Comparison of ENCODE assay signal across 1 cellular context in the genomic region with DNA sequence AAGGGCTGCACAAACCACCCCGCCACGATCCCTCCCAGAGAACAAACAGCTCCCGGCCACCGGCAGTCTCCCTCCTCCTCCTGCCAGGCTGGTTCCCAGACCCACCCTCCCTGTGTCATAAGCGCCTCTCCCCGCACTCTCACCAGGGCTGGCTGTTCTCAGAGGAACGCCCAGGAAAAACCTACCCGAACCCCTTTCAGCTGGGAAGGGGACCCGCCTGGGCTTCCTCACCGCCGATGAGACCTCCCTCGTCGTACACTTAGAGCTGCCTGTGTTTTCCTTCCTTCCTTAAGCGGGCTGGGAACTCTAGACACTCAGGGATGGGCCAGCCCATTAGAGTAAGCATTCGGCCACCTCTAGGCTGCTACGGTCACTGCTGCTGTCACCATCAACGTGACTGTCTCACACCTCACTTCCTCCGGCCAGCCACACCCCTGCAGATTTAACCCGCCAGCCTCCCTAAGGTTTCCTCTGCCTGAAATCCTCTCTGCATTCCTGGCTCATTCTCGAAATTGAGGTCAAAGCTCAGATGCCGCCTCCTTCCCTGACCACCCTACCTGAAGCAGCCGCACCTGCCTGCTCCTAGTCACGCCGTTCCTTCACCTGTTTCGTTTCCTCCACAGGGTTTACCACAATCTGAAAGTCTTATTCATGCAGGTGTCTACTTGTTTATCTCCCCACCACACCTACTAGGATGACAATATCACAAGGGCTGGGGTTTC.
A peak's percentile ranks its signal among the peaks of the same experiment; 100 is the strongest.
TF ChIP-seq lines count a peak whose summit lies in the region.

No MANE protein-coding gene starts in this region.

TF ChIP-seq in H1, 55 proteins besides CTCF, POLR2A, EP300 and RAD21:
- no peak for TF ChIP-seq CHD1 (IDR thresholded peaks at IDR 0.05; ENCODE audit: low read depth, low read length)
- TF ChIP-seq TBP (IDR thresholded peaks at IDR 0.05; ENCODE audit: low read depth, low read length) = no peak
- no peak for TF ChIP-seq SRF (IDR thresholded peaks at IDR 0.05; ENCODE audit: low read depth, low read length)
- TF ChIP-seq KDM5A (IDR thresholded peaks at IDR 0.05; ENCODE audit: low read length) = no peak
- TF ChIP-seq ASH2L (IDR thresholded peaks at IDR 0.05; ENCODE audit: low read length) = no peak
- peak; percentile 63 for TF ChIP-seq TEAD4 (IDR thresholded peaks at IDR 0.05; ENCODE audit: low read depth, low read length)
- no peak; the same call in 1 of the 2 replicates for TF ChIP-seq GABPA (IDR thresholded peaks at IDR 0.05; ENCODE audit: borderline replicate concordance, insufficient read depth, low read length)
- TF ChIP-seq SAP30 (IDR thresholded peaks at IDR 0.05; ENCODE audit: insufficient read depth, insufficient replicate concordance, low read length) = peak; percentile 33
- no peak for TF ChIP-seq JUN (IDR thresholded peaks at IDR 0.05; ENCODE audit: low read depth, low read length)
- TF ChIP-seq BCL11A (IDR thresholded peaks at IDR 0.05; ENCODE audit: low read depth in 2 of 2, low read length in 2 of 2) = no peak
- no peak for TF ChIP-seq TAF1 (IDR thresholded peaks at IDR 0.05; ENCODE audit: low read depth, low read length)
- no peak for TF ChIP-seq NANOG (IDR thresholded peaks at IDR 0.05; ENCODE audit: insufficient read depth, low read depth, low read length, poor library complexity, severe bottlenecking)
- peak; percentile 43 to 63; a peak in 1 of 4 replicates for TF ChIP-seq SIN3A (conservative IDR thresholded peaks at IDR 0.05 in 1 of 2, IDR thresholded peaks at IDR 0.05 in 1 of 2; ENCODE audit: low read depth in 1 of 2, low read length in 2 of 2)
- TF ChIP-seq PHF8 (conservative IDR thresholded peaks at IDR 0.05; ENCODE audit: low read depth, low read length) = no peak
- peak; percentile 35; the same call in 1 of the 2 replicates for TF ChIP-seq CREB1 (IDR thresholded peaks at IDR 0.05)
- TF ChIP-seq KDM4A (IDR thresholded peaks at IDR 0.05; ENCODE audit: low read depth, low read length, severe bottlenecking) = peak; percentile 41
- TF ChIP-seq CBX5 (IDR thresholded peaks at IDR 0.05; ENCODE audit: low read depth, low read length) = no peak
- no peak for TF ChIP-seq CHD2 (IDR thresholded peaks at IDR 0.05; ENCODE audit: low read length)
- no peak for TF ChIP-seq RNF2 (IDR thresholded peaks at IDR 0.05; ENCODE audit: borderline replicate concordance, low read depth, low read length, missing control alignments, poor library complexity, severe bottlenecking)
- TF ChIP-seq, protein P1, sequence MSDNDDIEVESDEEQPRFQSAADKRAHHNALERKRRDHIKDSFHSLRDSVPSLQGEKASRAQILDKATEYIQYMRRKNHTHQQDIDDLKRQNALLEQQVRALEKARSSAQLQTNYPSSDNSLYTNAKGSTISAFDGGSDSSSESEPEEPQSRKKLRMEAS (IDR thresholded peaks at IDR 0.05) = peak; percentile 36; the same call in 1 of the 2 replicates
